13 cellular contexts compared by ENCODE assay signal in genomic region chrX:41737065-41737464, GRCh38. TPM values are rescaled to one million over a fixed set of nuclear protein-coding genes. Genes with fewer than 3 reads are reported as not detected.
DNase-seq lines count a peak whose midpoint lies in the region; ATAC-seq and TF ChIP-seq lines count a peak whose summit lies in the region.
"Had no signal": no experiment of that assay in that cellular context is flagged by ENCODE, and none has a peak within 500 bp of the region (broad histone marks: within the 10 kb centered on the region; RNA-seq: fewer than 3 reads in every experiment).

No MANE protein-coding gene starts in this region.

- H3K79me2 ChIP-seq in SU-DHL-6 (ENCODE audit: insufficient read depth, low read length), result no peaks in the 10 kb centered on the region

- WGBS in ovary, 3 donors, result 73 to 82% (median 79%) methylated on average over 7 of the region's 7 CpGs
- WGBS in gastroesophageal sphincter (ENCODE audit: low coverage in 1 of 2), 2 donors, result 54 to 78% methylated on average over 2 to 4 of the region's 7 CpGs

- H3K27me3 ChIP-seq in SU-DHL-6 (ENCODE audit: low read length) (no peaks in the 10 kb centered on the region), ovary (no peaks in the 10 kb centered on the region), gastroesophageal sphincter (no peaks in the 10 kb centered on the region)
- H3K27me3 ChIP-seq: uterus had no signal

- H3K4me3 Mint-ChIP-seq in activated T-cell treated with anti-CD3 and anti-CD28 coated beads, Interleukin-2, amount 50 U/mL, for 4 hours, result no peak overlapping the region

- no peaks in the 10 kb centered on the region for H3K27me3 Mint-ChIP-seq in activated T-cell treated with anti-CD3 and anti-CD28 coated beads, Interleukin-2, amount 50 U/mL, for 4 hours (ENCODE audit: low read depth)

- H3K4me2 ChIP-seq in SU-DHL-6 (ENCODE audit: low read depth, low read length, poor library complexity, severe bottlenecking), result peak overlapping the region; percentile 37

- ATAC-seq in activated T-cell treated with anti-CD3 and anti-CD28 coated beads, Interleukin-2, amount 50 U/mL, for 4 hours, result peak in 1 of 2 donors; percentile 39
- peak; percentile 32 to 65 for ATAC-seq in activated naive CD4-positive, alpha-beta T cell treated with anti-CD3 and anti-CD28 coated beads, Interleukin-2, amount 50 U/mL, for 72 hours
- no peak for ATAC-seq in gastroesophageal sphincter

- peak overlapping the region; percentile 15; the same call in 1 of the 2 replicates for H3K9ac ChIP-seq in SU-DHL-6 (ENCODE audit: low read length)

- H3K4me3 ChIP-seq in SU-DHL-6 (ENCODE audit: insufficient read depth, low read length, poor library complexity, severe bottlenecking) (no peak overlapping the region), ovary (no peak overlapping the region), gastroesophageal sphincter (no peak overlapping the region)
- H3K4me3 ChIP-seq: uterus had no signal

- H2AFZ ChIP-seq in SU-DHL-6 (ENCODE audit: low read depth, low read length, severe bottlenecking), result no peak overlapping the region

- H3K36me3 ChIP-seq in SU-DHL-6 (ENCODE audit: low read length), result no peaks in the 10 kb centered on the region
- H3K36me3 ChIP-seq in ovary, result no peaks in the 10 kb centered on the region
- H3K36me3 ChIP-seq in gastroesophageal sphincter, result no peaks in the 10 kb centered on the region
- H3K36me3 ChIP-seq: uterus had no signal

- H3K36me3 Mint-ChIP-seq in activated T-cell treated with anti-CD3 and anti-CD28 coated beads, Interleukin-2, amount 50 U/mL, for 4 hours (ENCODE audit: insufficient read depth), result peaks cover 5% of the 10 kb centered on the region
- H3K36me3 Mint-ChIP-seq in activated naive CD4-positive, alpha-beta T cell treated with anti-CD3 and anti-CD28 coated beads, Interleukin-2, amount 50 U/mL, for 72 hours, result no peaks in the 10 kb centered on the region

- H3K27ac Mint-ChIP-seq in activated naive CD4-positive, alpha-beta T cell treated with anti-CD3 and anti-CD28 coated beads, Interleukin-2, amount 50 U/mL, for 72 hours, result peak overlapping the region in 1 of 2 donors; percentile 5

- H4K20me1 ChIP-seq in SU-DHL-6 (ENCODE audit: low read depth, low read length), result no peaks in the 10 kb centered on the region

- TF ChIP-seq EP300 in ovary (IDR thresholded peaks at IDR 0.05), result no peak
- TF ChIP-seq EP300 in gastroesophageal sphincter (IDR thresholded peaks at IDR 0.05), result no peak

- peak overlapping the region; percentile 72 for H3K27ac ChIP-seq in SU-DHL-6 (ENCODE audit: low read depth, low read length)
- no peak overlapping the region for H3K27ac ChIP-seq in ovary
- no peak overlapping the region for H3K27ac ChIP-seq in gastroesophageal sphincter
- H3K27ac ChIP-seq: uterus had no signal

- H3F3A ChIP-seq in SU-DHL-6 (ENCODE audit: insufficient read depth), result peaks cover 17% of the 10 kb centered on the region

- TF ChIP-seq POLR2A in ovary (IDR thresholded peaks at IDR 0.05) (no peak), gastroesophageal sphincter (IDR thresholded peaks at IDR 0.05) (no peak)

- H3K9me3 Mint-ChIP-seq in activated T-cell treated with anti-CD3 and anti-CD28 coated beads, Interleukin-2, amount 50 U/mL, for 4 hours, result no peaks in the 10 kb centered on the region
- no peaks in the 10 kb centered on the region for H3K9me3 Mint-ChIP-seq in activated naive CD4-positive, alpha-beta T cell treated with anti-CD3 and anti-CD28 coated beads, Interleukin-2, amount 50 U/mL, for 72 hours

- H3K4me1 ChIP-seq in ovary (ENCODE audit: insufficient read depth) (no peaks in the 10 kb centered on the region), gastroesophageal sphincter (no peaks in the 10 kb centered on the region)
- H3K4me1 ChIP-seq: uterus had no signal

- intact Hi-C loops in ovary (cut with DNase I), result no loop called here

- no peaks in the 10 kb centered on the region for H3K9me3 ChIP-seq in SU-DHL-6 (ENCODE audit: insufficient read depth, low read length)
- no peaks in the 10 kb centered on the region for H3K9me3 ChIP-seq in ovary
- H3K9me3 ChIP-seq in gastroesophageal sphincter, result no peaks in the 10 kb centered on the region
- H3K9me3 ChIP-seq: uterus had no signal

- TF ChIP-seq CTCF in SU-DHL-6 (IDR thresholded peaks at IDR 0.05; ENCODE audit: insufficient read depth, low read length, poor library complexity, severe bottlenecking), result no peak
- no peak for TF ChIP-seq CTCF in ovary (IDR thresholded peaks at IDR 0.05)
- TF ChIP-seq CTCF in gastroesophageal sphincter (IDR thresholded peaks at IDR 0.05), result no peak

- H3K4me1 Mint-ChIP-seq in activated T-cell treated with anti-CD3 and anti-CD28 coated beads, Interleukin-2, amount 50 U/mL, for 4 hours (ENCODE audit: low read depth), result peaks cover 27% of the 10 kb centered on the region

- no peaks in the 10 kb centered on the region for H3K9me2 ChIP-seq in SU-DHL-6 (replicated peaks; ENCODE audit: insufficient read depth, low read length)

- DNase-seq in activated T-cell treated with anti-CD3 and anti-CD28 coated beads, Interleukin-2, amount 50 U/mL, for 4 hours, result peak; percentile 6
- no peak for DNase-seq in activated T-cell treated with anti-CD3 and anti-CD28 coated beads for 4 hours
- no peak for DNase-seq in activated naive CD4-positive, alpha-beta T cell treated with anti-CD3 and anti-CD28 coated beads, Interleukin-2, amount 50 U/mL, for 72 hours (ENCODE audit: low spot score in 2 of 2)
- DNase-seq in stimulated activated CD8-positive, alpha-beta memory T cell treated with anti-CD3 and anti-CD28 coated beads, Interleukin-4, amount 100 ng/mL, for 48 hours, result peak; percentile 38
- no peak for DNase-seq in ovary
- no peak for DNase-seq in DMS153 treated with DMSO at 0.1 percent for 48 hours (lab: John Stamatoyannopoulos, UW; ENCODE audit: unreplicated experiment)
- DNase-seq: HCEC 1CT, NCI-H2171, uterus had no signal

RNA-seq across cellular contexts. Expression of gene GPR82, which starts 13.1 kb away (rescaled TPM):
- total RNA-seq in activated T-cell treated with anti-CD3 and anti-CD28 coated beads, Interleukin-2, amount 50 U/mL, for 4 hours, result under 1 TPM; 0.08 to 0.27 (median 0.25) TPM
- total RNA-seq in activated naive CD4-positive, alpha-beta T cell treated with anti-CD3 and anti-CD28 coated beads, Interleukin-2, amount 50 U/mL, for 72 hours, result not detected
- total RNA-seq in ovary (under 1 TPM; 0.07 to 0.57 (median 0.13) TPM), gastroesophageal sphincter (under 1 TPM in 2 of 4 donors, not detected in 2; 0.47 to 0.67 TPM)
- under 1 TPM; 0.06 to 0.35 TPM for polyA plus RNA-seq in ovary
- total RNA-seq: M059J, osteoblast had no signal

RNA-seq across cellular contexts. Expression of gene GPR34, which starts 48.3 kb away (rescaled TPM):
- under 1 TPM; 0.38 to 0.69 (median 0.38) TPM for total RNA-seq in activated T-cell treated with anti-CD3 and anti-CD28 coated beads, Interleukin-2, amount 50 U/mL, for 4 hours
- total RNA-seq in activated naive CD4-positive, alpha-beta T cell treated with anti-CD3 and anti-CD28 coated beads, Interleukin-2, amount 50 U/mL, for 72 hours, result under 1 TPM; 0.23 to 0.25 TPM
- total RNA-seq in ovary (10 to 100 TPM in 1 of 7 donors, 1 to 10 TPM in 6; 3.4 to 16.4 (median 5.5) TPM), gastroesophageal sphincter (10 to 100 TPM in 2 of 4 donors, 1 to 10 TPM in 2; 3.3 to 17.0 (median 7.1) TPM)
- polyA plus RNA-seq in ovary, result 10 to 100 TPM in 1 of 2 donors, 1 to 10 TPM in 1; 3.5 to 13.8 TPM
- total RNA-seq: M059J had no signal

Comparison
In these comparisons a context has a peak if more than half of its experiments do, and no peak if none do; other contexts are left out.
1. DNase-seq: peak in activated T-cell treated with anti-CD3 and anti-CD28 coated beads, Interleukin-2, amount 50 U/mL, for 4 hours (single experiment) and stimulated activated CD8-positive, alpha-beta memory T cell treated with anti-CD3 and anti-CD28 coated beads, Interleukin-4, amount 100 ng/mL, for 48 hours (single experiment); none in activated T-cell treated with anti-CD3 and anti-CD28 coated beads for 4 hours (single experiment), activated naive CD4-positive, alpha-beta T cell treated with anti-CD3 and anti-CD28 coated beads, Interleukin-2, amount 50 U/mL, for 72 hours (0 of 2), ovary (0 of 5) and DMS153 treated with DMSO at 0.1 percent for 48 hours (single experiment).